Comparison of ENCODE assay signal across 21 cellular contexts in the genomic region with DNA sequence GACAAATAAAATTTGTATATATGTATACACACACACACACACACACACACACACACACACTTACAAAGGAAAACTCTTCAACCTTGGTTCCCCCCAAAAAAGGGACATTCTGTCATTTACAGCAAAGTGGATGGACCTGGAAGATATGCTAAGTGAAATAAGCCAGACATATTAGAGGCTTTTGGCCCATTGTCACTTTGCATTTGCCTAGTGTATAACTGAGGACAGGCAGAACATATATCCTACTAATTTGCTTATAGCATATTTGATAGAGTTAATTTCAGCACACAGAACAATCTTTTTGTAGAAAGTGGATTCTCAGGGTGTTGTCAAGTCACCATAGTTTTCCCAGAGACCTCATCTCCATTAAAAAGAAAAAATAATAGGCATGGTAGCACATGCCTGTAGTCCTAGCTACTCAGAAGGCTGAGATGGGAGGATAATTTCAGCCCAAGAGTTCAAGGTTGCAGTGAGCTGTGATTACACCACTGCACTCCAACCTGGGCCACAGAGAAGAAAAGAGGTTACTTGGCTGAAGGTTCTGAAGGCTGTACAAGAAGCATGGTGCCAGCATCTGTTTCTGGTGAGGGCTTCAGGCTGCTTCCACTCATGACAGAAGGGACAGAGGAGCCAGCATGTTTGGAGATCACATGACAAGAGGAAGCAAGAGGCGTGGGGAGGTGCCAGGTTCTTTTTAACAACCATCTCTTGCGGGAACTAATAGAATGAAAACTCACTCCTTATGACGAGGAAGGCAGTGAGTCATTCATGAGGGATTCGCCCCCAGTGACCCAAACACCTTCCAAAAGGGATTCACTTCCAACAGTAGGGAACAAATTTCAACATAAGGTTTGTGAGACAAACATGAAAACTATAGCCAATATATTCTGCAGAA.
DNase-seq lines count a peak whose midpoint lies in the region; ATAC-seq, FAIRE-seq and TF ChIP-seq lines count a peak whose summit lies in the region.
"Had no signal": no experiment of that assay in that cellular context is flagged by ENCODE, and none has a peak within 500 bp of the region (broad histone marks: within the 10 kb centered on the region; RNA-seq: fewer than 3 reads in every experiment).

No MANE protein-coding gene starts in this region.

- H3K27ac Mint-ChIP-seq in activated CD8-positive, alpha-beta memory T cell treated with anti-CD3 and anti-CD28 coated beads, Interleukin-2, amount 10 ng/mL, durations not matched to agents 7 days and 5 days = no peak overlapping the region
- H3K27ac Mint-ChIP-seq in CD8-positive, alpha-beta memory T cell = no peak overlapping the region
- H3K27ac Mint-ChIP-seq: CD4-positive, CD25-positive, alpha-beta regulatory T cell; naive B cell had no signal

- POLR2A ChIA-PET in H1 (lab: Charles Lee; ENCODE audit: partially characterized antibody) = no interaction called here
- POLR2A ChIA-PET in CD8-positive, alpha-beta memory T cell (lab: Charles Lee) = no interaction called here

- H3K27ac ChIP-seq in H1 (ENCODE audit: low read depth, low read length) = no peak overlapping the region
- no peak overlapping the region for H3K27ac ChIP-seq in CD8-positive, alpha-beta memory T cell (ENCODE audit: low read depth, low read length)
- H3K27ac ChIP-seq: thoracic aorta had no signal

- H3K79me2 ChIP-seq in H1 (ENCODE audit: control insufficient read depth in 1 of 2, insufficient read depth in 2 of 2, low read length in 2 of 2) = no peaks in the 10 kb centered on the region

- CTCF ChIA-PET in H1 (lab: Charles Lee; ENCODE audit: partially characterized antibody) = no interaction called here
- CTCF ChIA-PET in activated CD8-positive, alpha-beta memory T cell treated with anti-CD3 and anti-CD28 coated beads, Interleukin-2, amount 10 ng/mL, durations not matched to agents 7 days and 5 days (lab: Charles Lee) = no interaction called here
- CTCF ChIA-PET in CD8-positive, alpha-beta memory T cell (lab: Charles Lee) = no interaction called here

- H3K4me3 Mint-ChIP-seq in activated CD8-positive, alpha-beta memory T cell treated with anti-CD3 and anti-CD28 coated beads, Interleukin-2, amount 10 ng/mL, durations not matched to agents 7 days and 5 days = no peak overlapping the region
- no peak overlapping the region for H3K4me3 Mint-ChIP-seq in CD8-positive, alpha-beta memory T cell
- H3K4me3 Mint-ChIP-seq: CD4-positive, CD25-positive, alpha-beta regulatory T cell; naive B cell had no signal

- H3K23me2 ChIP-seq in H1 (ENCODE audit: low read depth, low read length) = no peaks in the 10 kb centered on the region

- H3K27me3 ChIP-seq in H1 (replicated peaks in 1 of 4; ENCODE audit: control insufficient read depth in 3 of 4, extremely low read depth in 1 of 4, insufficient read depth in 3 of 4, low read length in 3 of 4) = no peaks in the 10 kb centered on the region
- H3K27me3 ChIP-seq in CD8-positive, alpha-beta memory T cell (ENCODE audit: insufficient read depth, low read length, poor library complexity, severe bottlenecking) = no peaks in the 10 kb centered on the region

- H2AFZ ChIP-seq in H1 (ENCODE audit: low read length) = peak overlapping the region; percentile 31; the same call in 1 of the 2 replicates

- no peaks in the 10 kb centered on the region for H4K20me1 ChIP-seq in H1 (replicated peaks in 1 of 2; ENCODE audit: control insufficient read depth in 1 of 2, insufficient read depth in 2 of 2, low read length in 2 of 2)

- H3K23ac ChIP-seq in H1 (ENCODE audit: insufficient read length) = no peak overlapping the region

- no peaks in the 10 kb centered on the region for H3K4me1 Mint-ChIP-seq in activated CD8-positive, alpha-beta memory T cell treated with anti-CD3 and anti-CD28 coated beads, Interleukin-2, amount 10 ng/mL, durations not matched to agents 7 days and 5 days
- H3K4me1 Mint-ChIP-seq in CD8-positive, alpha-beta memory T cell = no peaks in the 10 kb centered on the region
- H3K4me1 Mint-ChIP-seq: CD4-positive, CD25-positive, alpha-beta regulatory T cell; naive B cell had no signal

- TF ChIP-seq POLR2A in H54 (IDR thresholded peaks at IDR 0.05; ENCODE audit: low read depth, low read length) = no peak
- TF ChIP-seq POLR2A in H1 (IDR thresholded peaks at IDR 0.05; ENCODE audit: control extremely low read depth in 1 of 2, low read depth in 2 of 2, low read length in 2 of 2) = no peak

- no peak overlapping the region for H4K8ac ChIP-seq in H1 (ENCODE audit: extremely low read depth, insufficient read depth, low read length)

- FAIRE-seq in H54 (lab: Jason Lieb, UNC) (peak; percentile 38), H1 (lab: Jason Lieb, UNC) (no peak)
- FAIRE-seq: GM12891 had no signal

- peaks cover under 1% of the 10 kb centered on the region for H3K9me3 Mint-ChIP-seq in activated CD8-positive, alpha-beta memory T cell treated with anti-CD3 and anti-CD28 coated beads, Interleukin-2, amount 10 ng/mL, durations not matched to agents 7 days and 5 days (ENCODE audit: low read depth)
- peaks cover 0 to 6% (median 2%) of the 10 kb centered on the region in 5 donors for H3K9me3 Mint-ChIP-seq in CD8-positive, alpha-beta memory T cell

- H3K4me3 ChIP-seq in H1 (ENCODE audit: extremely low read depth in 1 of 4, insufficient read depth in 2 of 4, low read depth in 3 of 4, low read length in 4 of 4) = no peak overlapping the region
- H3K4me3 ChIP-seq in CD8-positive, alpha-beta memory T cell (ENCODE audit: low read length) = no peak overlapping the region
- H3K4me3 ChIP-seq: smooth muscle cell, thoracic aorta had no signal

- no peaks in the 10 kb centered on the region for H3K36me3 Mint-ChIP-seq in activated CD8-positive, alpha-beta memory T cell treated with anti-CD3 and anti-CD28 coated beads, Interleukin-2, amount 10 ng/mL, durations not matched to agents 7 days and 5 days
- no peaks in the 10 kb centered on the region for H3K36me3 Mint-ChIP-seq in CD8-positive, alpha-beta memory T cell
- H3K36me3 Mint-ChIP-seq: CD4-positive, CD25-positive, alpha-beta regulatory T cell had no signal

- TF ChIP-seq RAD21 in H1 (IDR thresholded peaks at IDR 0.05 in 1 of 2, conservative IDR thresholded peaks at IDR 0.05 in 1 of 2; ENCODE audit: low read depth in 2 of 2, low read length in 2 of 2) = no peak

- no peaks in the 10 kb centered on the region for H3K9me3 ChIP-seq in H1 (ENCODE audit: insufficient read depth in 2 of 2, low read depth in 1 of 2, low read length in 1 of 2)
- H3K9me3 ChIP-seq in CD8-positive, alpha-beta memory T cell (ENCODE audit: low read length) = no peaks in the 10 kb centered on the region
- H3K9me3 ChIP-seq: thoracic aorta had no signal

- H3K14ac ChIP-seq in H1 (ENCODE audit: insufficient read length) = no peak overlapping the region

- no peak overlapping the region for H2AK5ac ChIP-seq in H1 (ENCODE audit: low read depth, low read length)

- DNase-seq in H54 (ENCODE audit: insufficient read length, low spot score) (no peak), RKO (ENCODE audit: low spot score) (peak; percentile 54), H1 (ENCODE audit: low read depth in 1 of 2, low spot score in 2 of 2) (no peak), renal cortical epithelial cell (ENCODE audit: low read depth) (peak; percentile 17), SIG-M5 (lab: John Stamatoyannopoulos, UW) (no peak)
- DNase-seq in activated CD8-positive, alpha-beta memory T cell treated with anti-CD3 and anti-CD28 coated beads, Interleukin-2, amount 10 ng/mL, durations not matched to agents 7 days and 5 days = no peak
- no peak for DNase-seq in CD8-positive, alpha-beta memory T cell
- DNase-seq: activated CD8-positive, alpha-beta memory T cell treated with anti-CD3 and anti-CD28 coated beads, Interleukin-2, amount 50 U/mL, for 48 hours; CD4-positive, CD25-positive, alpha-beta regulatory T cell; glutamatergic neuron; left colon; naive B cell; NCI-H1048; NCI-H187 treated with DMSO at 0.1 percent for 48 hours; NCI-H345; nucleus accumbens; stimulated activated CD4-positive, alpha-beta T cell treated with anti-CD3 and anti-CD28 coated beads, Interleukin-4, amount 100 ng/mL, for 24 hours; stimulated activated naive CD4-positive, alpha-beta T cell treated with Interleukin-2 at 50 U/mL for 16 hours had no signal

- no peak overlapping the region for H3K18ac ChIP-seq in H1 (ENCODE audit: extremely low read depth, low read length)

- H3K56ac ChIP-seq in H1 (replicated peaks; ENCODE audit: insufficient read length, low read depth, low read length) = no peak overlapping the region

- H3K79me1 ChIP-seq in H1 (ENCODE audit: low read depth, low read length) = no peaks in the 10 kb centered on the region

- H4K5ac ChIP-seq in H1 (ENCODE audit: insufficient read length, low read depth, low read length) = no peak overlapping the region

- no peak for TF ChIP-seq CTCF in H1 (IDR thresholded peaks at IDR 0.05; ENCODE audit: control extremely low read depth in 1 of 3, insufficient read depth in 1 of 3, low read depth in 1 of 3, low read length in 3 of 3)

- no peaks in the 10 kb centered on the region for H3K4me1 ChIP-seq in H1 (replicated peaks in 1 of 4; ENCODE audit: control insufficient read depth in 3 of 4, insufficient read depth in 4 of 4, low read length in 3 of 4)
- no peaks in the 10 kb centered on the region for H3K4me1 ChIP-seq in CD8-positive, alpha-beta memory T cell (ENCODE audit: insufficient read depth, low read length)

- no peak overlapping the region for H4K91ac ChIP-seq in H1 (replicated peaks; ENCODE audit: insufficient read length, low read length)

- no peak overlapping the region for H3K9ac ChIP-seq in H1 (replicated peaks in 1 of 4; ENCODE audit: extremely low read depth in 1 of 4, low read depth in 3 of 4, low read length in 3 of 4)

- no peak overlapping the region for H2BK15ac ChIP-seq in H1 (ENCODE audit: low read length)

- H2BK120ac ChIP-seq in H1 (replicated peaks; ENCODE audit: low read depth, low read length) = no peak overlapping the region

- ATAC-seq in activated CD8-positive, alpha-beta memory T cell treated with anti-CD3 and anti-CD28 coated beads, Interleukin-2, amount 10 ng/mL, durations not matched to agents 7 days and 5 days = no peak
- ATAC-seq: left colon had no signal

- no peak overlapping the region for H3K4me2 ChIP-seq in H1 (ENCODE audit: insufficient read depth in 1 of 2, low read depth in 2 of 2, low read length in 2 of 2)
- H3K4me2 ChIP-seq: smooth muscle cell had no signal

- no peak overlapping the region for H3K4ac ChIP-seq in H1 (replicated peaks; ENCODE audit: insufficient read length, low read depth, low read length)

- H3K27me3 Mint-ChIP-seq in activated CD8-positive, alpha-beta memory T cell treated with anti-CD3 and anti-CD28 coated beads, Interleukin-2, amount 10 ng/mL, durations not matched to agents 7 days and 5 days = no peaks in the 10 kb centered on the region
- H3K27me3 Mint-ChIP-seq in CD8-positive, alpha-beta memory T cell = peaks cover 0 to 4% of the 10 kb centered on the region in 2 donors
- H3K27me3 Mint-ChIP-seq: CD4-positive, CD25-positive, alpha-beta regulatory T cell; naive B cell had no signal

- WGBS in H1 (ENCODE audit: extremely low coverage in 1 of 2, insufficient coverage in 1 of 2, insufficient read length in 1 of 2, insufficient replicate concordance in 2 of 2, low coverage in 1 of 2, low lambda C conversion rate in 2 of 2, missing lambda C conversion rate in 1 of 2), 2 experiments = 72% methylated on average over 4 of the region's 4 CpGs; no CpG with 5 or more reads in 1 of the 2 experiments

- TF ChIP-seq EP300 in H1 (IDR thresholded peaks at IDR 0.05; ENCODE audit: borderline replicate concordance in 1 of 2, low read depth in 2 of 2, low read length in 2 of 2) = no peak

- H2BK12ac ChIP-seq in H1 (ENCODE audit: low read depth, low read length) = peak overlapping the region; percentile 50; the same call in 1 of the 2 replicates

- no peak overlapping the region for H2BK5ac ChIP-seq in H1 (ENCODE audit: low read depth, low read length)

- no peak overlapping the region for H2BK20ac ChIP-seq in H1 (ENCODE audit: low read length)

- no peaks in the 10 kb centered on the region for H3K36me3 ChIP-seq in H1 (ENCODE audit: control insufficient read depth in 2 of 4, insufficient read depth in 4 of 4, low read length in 3 of 4)
- no peaks in the 10 kb centered on the region for H3K36me3 ChIP-seq in CD8-positive, alpha-beta memory T cell (ENCODE audit: insufficient read depth, low read length)
- H3K36me3 ChIP-seq: thoracic aorta had no signal

Comparison
In these comparisons a context has a peak if more than half of its experiments do, and no peak if none do; other contexts are left out.
1. DNase-seq: peak in RKO (single experiment) and renal cortical epithelial cell (single experiment); none in H54 (single experiment), H1 (0 of 2), activated CD8-positive, alpha-beta memory T cell treated with anti-CD3 and anti-CD28 coated beads, Interleukin-2, amount 10 ng/mL, durations not matched to agents 7 days and 5 days (single experiment), CD8-positive, alpha-beta memory T cell (0 of 5) and SIG-M5 (single experiment).